ENCODE assay signal across 26 cellular contexts in genomic region chr5:76947064-76947463, GRCh38. TPM values are rescaled to one million over a fixed set of nuclear protein-coding genes. Genes with fewer than 3 reads are reported as not detected.
"Had no signal": no experiment of that assay in that cellular context is flagged by ENCODE, and none has a peak within 500 bp of the region (broad histone marks: within the 10 kb centered on the region; RNA-seq: fewer than 3 reads in every experiment).

No MANE protein-coding gene starts in this region.

- H3K4me1 ChIP-seq: ascending aorta, colonic mucosa, foreskin keratinocyte, prostate gland, right atrium auricular region, transverse colon, uterus had no signal

- H3K27ac ChIP-seq: ascending aorta, brain microvascular endothelial cell, colonic mucosa, foreskin keratinocyte, hepatocyte, neutrophil, ovary, prostate gland, right atrium auricular region, transverse colon, VCaP had no signal

- ATAC-seq: activated CD8-positive, alpha-beta T cell treated with anti-CD3 and anti-CD28 coated beads, Interleukin-2, amount 10 ng/mL, durations not matched to agents 7 days and 5 days; activated naive CD4-positive, alpha-beta T cell treated with anti-CD3 and anti-CD28 coated beads, Interleukin-2, amount 50 U/mL, for 72 hours; foreskin keratinocyte; left ventricle myocardium superior; stimulated activated effector memory CD8-positive, alpha-beta T cell treated with anti-CD3 and anti-CD28 coated beads, Interleukin-12 subunit alpha, Interleukin-12 subunit beta, amount 100 ng/mL, for 72 hours; stimulated activated naive CD8-positive, alpha-beta T cell treated with anti-CD3 and anti-CD28 coated beads, Interleukin-15, amount 100 ng/mL, for 72 hours had no signal

- H3K4me3 ChIP-seq: ascending aorta, colonic mucosa, hepatocyte, ovary, prostate gland, right atrium auricular region, transverse colon, uterus had no signal

- H3K9me3 ChIP-seq: ascending aorta, colonic mucosa, neutrophil, ovary, prostate gland, right atrium auricular region, transverse colon, uterus had no signal

- H3K27me3 ChIP-seq: ascending aorta, brain microvascular endothelial cell, colonic mucosa, ovary, right atrium auricular region, uterus had no signal

- H3K36me3 ChIP-seq: ascending aorta, brain microvascular endothelial cell, colonic mucosa, neutrophil, ovary, prostate gland, right atrium auricular region, transverse colon, uterus had no signal

- DNase-seq: activated CD4-positive, alpha-beta T cell treated with anti-CD3 and anti-CD28 coated beads, Interleukin-2, amount 10 ng/mL, durations not matched to agents 7 days and 5 days; activated CD4-positive, CD25-positive, alpha-beta regulatory T cell treated with anti-CD3 and anti-CD28 coated beads, Interleukin-2, amount 50 U/mL, for 72 hours; activated CD8-positive, alpha-beta T cell treated with anti-CD3 and anti-CD28 coated beads, Interleukin-2, amount 10 ng/mL, durations not matched to agents 7 days and 5 days; activated gamma-delta T cell treated with Interleukin-2 at 50 U/mL for 16 hours; activated T-cell treated with anti-CD3 and anti-CD28 coated beads, Interleukin-2, amount 50 U/mL, for 1 hour; brain microvascular endothelial cell; colonic mucosa; foreskin keratinocyte; kidney glomerular epithelial cell; left ventricle myocardium superior; ovary; stimulated activated CD4-positive, alpha-beta T cell treated with anti-CD3 and anti-CD28 coated beads, Interleukin-2, amount 100 ng/mL, for 24 hours; stimulated activated naive CD8-positive, alpha-beta T cell treated with anti-CD3 and anti-CD28 coated beads, Interleukin-15, amount 100 ng/mL, for 72 hours; T-helper 9 cell; transverse colon; uterus had no signal

RNA-seq across cellular contexts. Expression of gene CRHBP, which starts 5.8 kb away (rescaled TPM):
- total RNA-seq: foreskin keratinocyte, mononuclear cell, skeletal muscle tissue had no signal
- polyA plus RNA-seq: foreskin keratinocyte had no signal
